In the genomic region with DNA sequence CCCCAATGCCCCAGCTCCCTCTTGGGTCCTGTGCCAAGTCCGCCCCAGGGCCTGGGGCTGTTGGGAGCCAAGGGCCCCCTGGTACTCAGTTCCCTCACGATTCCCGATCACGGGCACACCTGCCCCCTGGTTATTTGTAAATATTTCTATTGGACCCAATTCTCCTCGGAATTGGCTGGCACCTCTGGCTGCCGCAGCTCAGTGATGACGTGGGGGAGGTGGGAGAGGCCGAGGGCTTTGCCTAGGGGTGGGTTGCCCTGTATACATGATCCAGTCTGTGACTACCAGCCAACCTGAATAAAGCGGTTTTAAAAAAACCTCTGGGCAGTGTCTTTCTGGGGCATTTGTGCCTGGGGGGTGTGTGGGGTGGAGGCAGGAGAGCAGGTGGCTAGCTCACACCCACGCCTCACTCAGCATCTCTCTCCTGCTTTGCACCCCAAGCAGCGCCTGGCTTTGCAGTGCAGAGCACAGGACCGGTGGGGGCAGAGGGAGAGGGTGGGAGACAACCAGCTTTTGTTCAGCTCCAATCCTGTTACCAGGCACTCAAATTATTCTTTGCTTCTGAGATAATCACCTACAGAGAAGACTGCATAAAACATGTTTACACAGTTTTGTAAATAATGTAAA, we compare ENCODE assay signal across 20 cellular contexts. TPM values are rescaled to one million over a fixed set of nuclear protein-coding genes. Genes with fewer than 3 reads are reported as not detected.
DNase-seq lines count a peak whose midpoint lies in the region; ATAC-seq and TF ChIP-seq lines count a peak whose summit lies in the region.
"Had no signal": no experiment of that assay in that cellular context is flagged by ENCODE, and none has a peak within 500 bp of the region (broad histone marks: within the 10 kb centered on the region; RNA-seq: fewer than 3 reads in every experiment).

No MANE protein-coding gene starts in this region.

- H3K27me3 ChIP-seq in Peyer's patch (no peaks in the 10 kb centered on the region), stomach (peaks cover 0 to 13% (median 0%) of the 10 kb centered on the region in 3 donors)
- H3K27me3 ChIP-seq: neutrophil, upper lobe of left lung had no signal

- TF ChIP-seq CTCF in Peyer's patch (IDR thresholded peaks at IDR 0.05), result no peak
- no peak for TF ChIP-seq CTCF in stomach (IDR thresholded peaks at IDR 0.05)

- no peaks in the 10 kb centered on the region for H3K9me3 Mint-ChIP-seq in activated T-helper 17 cell treated with anti-CD3 and anti-CD28 coated beads, Interleukin-2, amount 50 U/mL, for 72 hours
- H3K9me3 Mint-ChIP-seq: T-helper 1 cell treated with Interleukin-12 subunit alpha and Interleukin-12 subunit beta and Interleukin-4 antibody, amounts not matched to agents 30 μg/mL and 1 μg/mL, for 36 hours had no signal

- H3K36me3 Mint-ChIP-seq in activated T-helper 17 cell treated with anti-CD3 and anti-CD28 coated beads, Interleukin-2, amount 50 U/mL, for 72 hours (ENCODE audit: low read depth), result no peaks in the 10 kb centered on the region

- DNase-seq in activated CD8-positive, alpha-beta memory T cell treated with anti-CD3 and anti-CD28 coated beads for 24 hours, result peak; percentile 30
- DNase-seq in activated CD8-positive, alpha-beta memory T cell treated with anti-CD3 and anti-CD28 coated beads, Interleukin-2, amount 50 U/mL, for 4 hours, result no peak
- DNase-seq in NCI-H146 (lab: John Stamatoyannopoulos, UW), result peak; percentile 75
- DNase-seq in Peyer's patch, result peak in 2 of 3 donors; percentile 3 to 8
- peak; percentile 24 for DNase-seq in stomach
- no peak for DNase-seq in SK-N-DZ (ENCODE audit: low spot score)
- DNase-seq: activated gamma-delta T cell; amniotic stem cell; CD4-positive, alpha-beta T cell; foreskin keratinocyte; stimulated activated CD4-positive, alpha-beta T cell treated with anti-CD3 and anti-CD28 coated beads, Interleukin-15, amount 100 ng/mL, for 24 hours; stimulated activated naive CD4-positive, alpha-beta T cell had no signal

- H3K27ac ChIP-seq in Peyer's patch (no peak overlapping the region), stomach (peak overlapping the region in 2 of 5 donors; percentile 26 to 37)
- H3K27ac ChIP-seq: A549, foreskin keratinocyte, neutrophil, upper lobe of left lung had no signal

- H3K4me1 Mint-ChIP-seq in activated T-helper 17 cell treated with anti-CD3 and anti-CD28 coated beads, Interleukin-2, amount 50 U/mL, for 72 hours, result no peaks in the 10 kb centered on the region

- TF ChIP-seq POLR2A in Peyer's patch (IDR thresholded peaks at IDR 0.05), result no peak
- TF ChIP-seq POLR2A in stomach (IDR thresholded peaks at IDR 0.05), result no peak

- no peak overlapping the region for H3K4me3 ChIP-seq in Peyer's patch
- H3K4me3 ChIP-seq in stomach, result no peak overlapping the region
- H3K4me3 ChIP-seq: A549, upper lobe of left lung had no signal

- H3K27me3 Mint-ChIP-seq in activated T-helper 17 cell treated with anti-CD3 and anti-CD28 coated beads, Interleukin-2, amount 50 U/mL, for 72 hours, result peaks cover 10% of the 10 kb centered on the region

- no peak overlapping the region for H3K27ac Mint-ChIP-seq in activated T-helper 17 cell treated with anti-CD3 and anti-CD28 coated beads, Interleukin-2, amount 50 U/mL, for 72 hours
- H3K27ac Mint-ChIP-seq: CD4-positive, alpha-beta T cell; T-helper 1 cell treated with Interleukin-12 subunit alpha and Interleukin-12 subunit beta and Interleukin-4 antibody, amounts not matched to agents 30 μg/mL and 1 μg/mL, for 36 hours; WTC11 had no signal

- intact Hi-C loops in stomach (cut with DNase I; ENCODE audit: low total_unique reads), result no loop called here

- TF ChIP-seq EP300 in stomach (IDR thresholded peaks at IDR 0.05), result no peak

- H3K9me3 ChIP-seq in Peyer's patch (peaks cover 0 to 9% (median 0%) of the 10 kb centered on the region in 4 donors), stomach (peaks cover 0 to 12% (median 0%) of the 10 kb centered on the region in 4 donors)
- H3K9me3 ChIP-seq: neutrophil, upper lobe of left lung had no signal

- H3K4me1 ChIP-seq in Peyer's patch (no peaks in the 10 kb centered on the region), stomach (peaks cover 0 to 3% (median 0%) of the 10 kb centered on the region in 4 donors)
- H3K4me1 ChIP-seq: foreskin keratinocyte, upper lobe of left lung had no signal

- H3K4me3 Mint-ChIP-seq in activated T-helper 17 cell treated with anti-CD3 and anti-CD28 coated beads, Interleukin-2, amount 50 U/mL, for 72 hours, result no peak overlapping the region
- H3K4me3 Mint-ChIP-seq: CD4-positive, alpha-beta T cell; T-helper 1 cell treated with Interleukin-12 subunit alpha and Interleukin-12 subunit beta and Interleukin-4 antibody, amounts not matched to agents 30 μg/mL and 1 μg/mL, for 36 hours; WTC11 had no signal

- H3K36me3 ChIP-seq in Peyer's patch (no peaks in the 10 kb centered on the region), stomach (no peaks in the 10 kb centered on the region)
- H3K36me3 ChIP-seq: neutrophil, upper lobe of left lung had no signal

- ATAC-seq in activated T-helper 17 cell treated with anti-CD3 and anti-CD28 coated beads, Interleukin-2, amount 50 U/mL, for 72 hours (replicated peaks), result no peak
- ATAC-seq in GM21447 (IDR thresholded peaks at IDR 0.05; ENCODE audit: unreplicated experiment), result no peak
- ATAC-seq: A549, foreskin keratinocyte, WTC11 had no signal

- 23 to 42% (median 35%) methylated on average over 12 of the region's 12 CpGs for WGBS in stomach, 5 donors

RNA-seq across cellular contexts. Expression of a gene that starts 42.2 kb away (rescaled TPM):
- total RNA-seq in Peyer's patch (1 to 10 TPM in 1 of 4 donors, under 1 TPM in 2, not detected in 1; 0.57 to 3.7 (median 0.80) TPM), stomach (10 to 100 TPM in 2 of 5 donors, 1 to 10 TPM in 1, not detected in 2; 2.6 to 18.3 (median 16.7) TPM)
- 1 to 10 TPM; 1.1 to 3.7 (median 3.1) TPM for polyA plus RNA-seq in stomach
- not detected for total RNA-seq in activated T-helper 17 cell treated with anti-CD3 and anti-CD28 coated beads, Interleukin-2, amount 50 U/mL, for 72 hours
- polyA plus RNA-seq in SK-N-DZ (2014; cell fraction: cytosol; rRNA removed), result 11.6 and 15.9 TPM in 2 replicates
- 6.4 and 8.6 TPM in 2 replicates for polyA plus RNA-seq in SK-N-DZ (2014; cell fraction: nucleus; rRNA removed)
- total RNA-seq: CD4-positive, alpha-beta T cell; mononuclear cell had no signal

Comparison
In these comparisons a context has a peak if more than half of its experiments do, and no peak if none do; other contexts are left out.
1. DNase-seq: peak in activated CD8-positive, alpha-beta memory T cell treated with anti-CD3 and anti-CD28 coated beads for 24 hours (single experiment), NCI-H146 (single experiment), Peyer's patch (2 of 3) and stomach (single experiment); none in activated CD8-positive, alpha-beta memory T cell treated with anti-CD3 and anti-CD28 coated beads, Interleukin-2, amount 50 U/mL, for 4 hours (single experiment) and SK-N-DZ (single experiment).